ENCODE assay signal across 23 cellular contexts in the genomic region with DNA sequence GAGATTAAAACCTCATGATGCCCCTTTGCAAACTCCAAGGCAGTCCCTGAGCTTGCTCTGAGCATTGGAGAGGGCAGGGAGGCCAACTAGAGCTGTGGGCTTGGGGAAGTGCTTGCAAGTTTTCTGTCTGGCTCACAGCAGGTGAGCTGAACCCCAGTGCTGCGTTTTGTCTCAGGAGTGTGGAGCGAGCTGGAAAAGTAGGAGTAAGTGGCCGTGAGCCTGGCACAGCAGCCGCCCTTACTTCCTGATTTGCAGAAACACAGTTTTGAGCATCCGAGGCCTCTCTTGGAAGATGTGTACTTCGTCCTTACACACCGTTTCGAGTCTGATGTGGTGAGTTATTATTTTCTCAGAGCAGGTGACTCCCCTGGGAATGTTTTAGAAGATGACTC.
"Had no signal": no experiment of that assay in that cellular context is flagged by ENCODE, and none has a peak within 500 bp of the region (broad histone marks: within the 10 kb centered on the region; RNA-seq: fewer than 3 reads in every experiment).

No MANE protein-coding gene starts in this region.

- H3K4me3 ChIP-seq: MG63, SJSA1, SK-N-MC had no signal

- H3K27ac ChIP-seq: SJSA1, SK-N-MC had no signal

- H3K9me3 ChIP-seq: MG63 had no signal

- DNase-seq: IMR-90, Karpas-422, KG1, MG63, NCI-H1092, NCI-H1105 treated with DMSO at 0.1 percent for 48 hours, NCI-H1417 treated with DMSO at 0.1 percent for 48 hours, NCI-H146, NCI-H1694 treated with DMSO at 0.1 percent for 48 hours, NCI-H1930, NCI-H2081, NCI-H2107, NCI-H2227 treated with DMSO at 0.1 percent for 48 hours, NCI-H510A, NCI-H524 treated with DMSO at 0.1 percent for 48 hours, NCI-H69, NCI-H774, Right ventricle myocardium superior, RPMI8226, SIG-M5 had no signal

- H3K36me3 ChIP-seq: MG63, SJSA1 had no signal

- H3K4me1 ChIP-seq: SJSA1 had no signal

- ATAC-seq: HepG2 had no signal

- H3K27me3 ChIP-seq: MG63, SJSA1 had no signal
